1 cellular context compared by ENCODE assay signal in genomic region chr17:81870155-81870977, GRCh38.
TF ChIP-seq lines count a peak whose summit lies in the region.

No MANE protein-coding gene starts in this region.

TF ChIP-seq in HepG2, 621 proteins besides CTCF, POLR2A, EP300 and RAD21 (continued from another document):
- TF ChIP-seq TFAP4 (IDR thresholded peaks at IDR 0.05; ENCODE audit: borderline replicate concordance, low read depth) (no peak), ZNF17 (CRISPR knock-in tag; IDR thresholded peaks at IDR 0.05) (no peak), KAT2B (IDR thresholded peaks at IDR 0.05; ENCODE audit: borderline replicate concordance, low read depth, low read length) (no peak)
- TF ChIP-seq, protein P1, sequence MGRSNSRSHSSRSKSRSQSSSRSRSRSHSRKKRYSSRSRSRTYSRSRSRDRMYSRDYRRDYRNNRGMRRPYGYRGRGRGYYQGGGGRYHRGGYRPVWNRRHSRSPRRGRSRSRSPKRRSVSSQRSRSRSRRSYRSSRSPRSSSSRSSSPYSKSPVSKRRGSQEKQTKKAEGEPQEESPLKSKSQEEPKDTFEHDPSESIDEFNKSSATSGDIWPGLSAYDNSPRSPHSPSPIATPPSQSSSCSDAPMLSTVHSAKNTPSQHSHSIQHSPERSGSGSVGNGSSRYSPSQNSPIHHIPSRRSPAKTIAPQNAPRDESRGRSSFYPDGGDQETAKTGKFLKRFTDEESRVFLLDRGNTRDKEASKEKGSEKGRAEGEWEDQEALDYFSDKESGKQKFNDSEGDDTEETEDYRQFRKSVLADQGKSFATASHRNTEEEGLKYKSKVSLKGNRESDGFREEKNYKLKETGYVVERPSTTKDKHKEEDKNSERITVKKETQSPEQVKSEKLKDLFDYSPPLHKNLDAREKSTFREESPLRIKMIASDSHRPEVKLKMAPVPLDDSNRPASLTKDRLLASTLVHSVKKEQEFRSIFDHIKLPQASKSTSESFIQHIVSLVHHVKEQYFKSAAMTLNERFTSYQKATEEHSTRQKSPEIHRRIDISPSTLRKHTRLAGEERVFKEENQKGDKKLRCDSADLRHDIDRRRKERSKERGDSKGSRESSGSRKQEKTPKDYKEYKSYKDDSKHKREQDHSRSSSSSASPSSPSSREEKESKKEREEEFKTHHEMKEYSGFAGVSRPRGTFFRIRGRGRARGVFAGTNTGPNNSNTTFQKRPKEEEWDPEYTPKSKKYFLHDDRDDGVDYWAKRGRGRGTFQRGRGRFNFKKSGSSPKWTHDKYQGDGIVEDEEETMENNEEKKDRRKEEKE (IDR thresholded peaks at IDR 0.05): no peak
